ENCODE assay signal across 8 cellular contexts in the genomic region with DNA sequence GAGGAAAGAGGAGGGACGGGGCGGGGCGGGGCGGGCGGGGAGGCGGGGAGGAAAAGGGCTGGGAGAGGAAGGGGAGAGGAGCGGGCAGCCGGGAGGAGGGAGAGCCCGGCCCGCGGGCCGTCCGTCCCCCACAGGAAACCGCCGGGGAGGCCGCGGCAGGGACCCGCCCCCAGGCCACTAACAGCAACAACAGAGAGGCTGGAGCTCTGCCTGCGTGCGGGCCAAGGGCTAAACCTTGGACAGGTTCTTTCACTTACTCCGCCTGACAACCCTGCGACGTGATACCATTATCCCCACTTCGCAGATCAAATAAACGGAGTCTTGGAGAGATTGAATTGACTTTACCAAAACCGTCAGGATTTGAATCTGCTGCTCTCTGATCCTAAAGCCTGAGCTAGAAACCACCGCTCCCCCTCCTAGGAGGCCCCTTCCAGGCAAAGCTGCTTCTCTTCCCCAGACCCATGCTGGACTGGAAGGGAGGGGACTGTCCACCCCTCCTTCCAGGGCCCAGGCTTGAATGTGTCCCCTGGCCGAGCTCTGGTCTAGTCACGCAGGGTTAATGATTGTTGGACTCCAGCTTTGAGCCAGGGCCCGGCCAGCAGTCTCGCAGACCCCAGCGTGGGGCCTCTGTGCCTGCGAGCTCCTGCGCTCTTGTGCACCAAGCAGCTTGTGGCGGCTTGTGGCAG.
DNase-seq lines count a peak whose midpoint lies in the region; TF ChIP-seq lines count a peak whose summit lies in the region.

Gene EVA1B, minus strand, starts transcription at position 10 of the 686 bp plus-strand sequence. CDS start 608 bp downstream, outside the sequence.

- H3K4me1 ChIP-seq in HUES48 (ENCODE audit: control insufficient read depth, insufficient read depth, low read length) = peaks cover 29% of the 10 kb centered on the region

- peak within 1 kb of the TSS; percentile 24; the same call in 1 of the 2 replicates for H3K9ac ChIP-seq in HUES48 (ENCODE audit: low read depth, low read length)

- peak within 1 kb of the TSS; percentile 79 for H3K4me3 ChIP-seq in HUES48 (ENCODE audit: low read depth, low read length)
- H3K4me3 ChIP-seq in coronary artery = peak within 1 kb of the TSS; percentile 91

- no peaks in the 10 kb centered on the region for H3K36me3 ChIP-seq in HUES48 (ENCODE audit: control insufficient read depth, insufficient read depth, low read length)

- H3K27ac ChIP-seq in HUES48 (ENCODE audit: low read depth, low read length) (peak within 1 kb of the TSS; percentile 53), coronary artery (peak within 1 kb of the TSS; percentile 93 to 98), layer of hippocampus (ENCODE audit: low read depth, low read length) (peak within 1 kb of the TSS; percentile 68)

- H3K27me3 ChIP-seq in HUES48 (ENCODE audit: control insufficient read depth, insufficient read depth, low read length) (peaks cover 57% of the 10 kb centered on the region), layer of hippocampus (ENCODE audit: control insufficient read depth, insufficient read depth, low read length) (no peaks in the 10 kb centered on the region)

- TF ChIP-seq CTCF in coronary artery (IDR thresholded peaks at IDR 0.05) = no peak

- peak; percentile 12 for DNase-seq in NCI-H1105 treated with DMSO at 0.1 percent for 48 hours (lab: John Stamatoyannopoulos, UW)
- DNase-seq in NCI-H1105 (lab: John Stamatoyannopoulos, UW) = no peak
- peak; percentile 29 for DNase-seq in T-helper 9 cell
- peak; percentile 92 for DNase-seq in coronary artery (ENCODE audit: low spot score)
- DNase-seq in stimulated activated CD8-positive, alpha-beta memory T cell treated with anti-CD3 and anti-CD28 coated beads, Interleukin-2, amount 100 ng/mL, for 48 hours (ENCODE audit: low read depth in 2 of 2) = peak; percentile 43 to 46
- DNase-seq in pons (ENCODE audit: low spot score) = no peak

- no peaks in the 10 kb centered on the region for H3K9me3 ChIP-seq in HUES48 (ENCODE audit: control insufficient read depth, insufficient read depth, low read length)

Comparison
In these comparisons a context has a peak if more than half of its experiments do, and no peak if none do; other contexts are left out.
1. DNase-seq: peak in NCI-H1105 treated with DMSO at 0.1 percent for 48 hours (single experiment), T-helper 9 cell (single experiment), coronary artery (single experiment) and stimulated activated CD8-positive, alpha-beta memory T cell treated with anti-CD3 and anti-CD28 coated beads, Interleukin-2, amount 100 ng/mL, for 48 hours (2 of 2); none in NCI-H1105 (single experiment) and pons (single experiment).
2. Peak in every context shown above with its lines, with median percentiles within 50 percentile points of each other: H3K27ac ChIP-seq.